15 cellular contexts compared by ENCODE assay signal in the genomic region with DNA sequence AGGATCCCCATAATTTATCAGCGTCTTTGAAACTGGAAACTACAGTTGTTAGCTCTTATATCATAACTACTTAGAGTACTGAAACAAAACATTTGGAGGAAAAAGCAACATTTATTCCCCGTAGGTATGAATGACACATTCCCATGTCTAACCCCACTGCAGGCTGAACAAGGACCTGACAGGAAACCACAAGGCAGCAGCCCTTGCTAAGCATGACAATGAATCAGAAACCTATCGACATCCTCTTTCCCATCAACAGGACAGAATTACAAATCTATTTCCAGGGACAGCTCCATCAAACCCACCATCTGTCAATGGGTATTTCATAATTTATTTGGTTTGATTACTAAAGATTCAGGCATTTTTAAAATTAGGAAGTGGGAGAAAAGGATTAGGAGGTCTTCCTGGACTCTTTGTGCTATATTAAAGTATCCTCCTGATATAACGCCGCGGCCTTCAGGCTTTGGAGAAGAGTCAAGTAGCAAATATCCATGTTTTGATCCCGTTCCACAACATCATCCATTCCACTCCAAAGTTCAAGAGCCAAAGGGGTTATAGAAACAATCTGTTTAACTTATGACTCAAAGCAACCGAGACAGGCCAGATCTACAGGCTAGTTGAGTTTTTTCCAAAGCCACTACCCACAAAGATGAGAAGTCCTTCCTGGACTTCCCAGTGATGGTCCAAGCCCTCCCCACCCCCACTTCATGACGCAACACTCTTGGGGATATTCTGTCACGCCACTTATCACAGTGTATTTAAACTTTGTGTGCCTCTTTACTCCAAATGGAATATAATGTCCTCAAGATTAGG. TPM values are rescaled to one million over a fixed set of nuclear protein-coding genes. Genes with fewer than 3 reads are reported as not detected.
DNase-seq lines count a peak whose midpoint lies in the region; ATAC-seq, FAIRE-seq and TF ChIP-seq lines count a peak whose summit lies in the region.
"Had no signal": no experiment of that assay in that cellular context is flagged by ENCODE, and none has a peak within 500 bp of the region (broad histone marks: within the 10 kb centered on the region; RNA-seq: fewer than 3 reads in every experiment).

No MANE protein-coding gene starts in this region.

- DNase-seq in AG04449 (ENCODE audit: low read depth, low spot score) (peak; percentile 83), HFF-Myc (ENCODE audit: extremely low read depth, low read depth) (peak; percentile 72), astrocyte of the hippocampus (ENCODE audit: low read depth, low spot score) (peak; percentile 63), HepG2 (ENCODE audit: low spot score) (peak; percentile 20), foreskin keratinocyte (no peak), NCI-H69 (lab: John Stamatoyannopoulos, UW) (no peak)
- no peak for DNase-seq in activated CD4-positive, alpha-beta T cell treated with anti-CD3 and anti-CD28 coated beads for 36 hours
- DNase-seq: effector memory CD4-positive, alpha-beta T cell; NCI-H2171 treated with DMSO at 0.1 percent for 48 hours; spleen; SW 1271 had no signal

- peaks cover 8% of the 10 kb centered on the region for H3K4me1 Mint-ChIP-seq in activated CD4-positive, alpha-beta T cell treated with anti-CD3 and anti-CD28 coated beads for 36 hours

- FAIRE-seq in HepG2 (lab: Jason Lieb, UNC), result no peak

- no peak overlapping the region for H2AFZ ChIP-seq in HepG2 (ENCODE audit: low read length)

- no peak overlapping the region for H3K4me2 ChIP-seq in HepG2 (ENCODE audit: low read depth, low read length)

- no peaks in the 10 kb centered on the region for H3K9me3 Mint-ChIP-seq in activated CD4-positive, alpha-beta T cell treated with anti-CD3 and anti-CD28 coated beads for 36 hours (ENCODE audit: low read depth)

- H3K27ac Mint-ChIP-seq in activated CD4-positive, alpha-beta T cell treated with anti-CD3 and anti-CD28 coated beads for 36 hours, result no peak overlapping the region

- H3K27ac ChIP-seq in HepG2 (ENCODE audit: extremely low read length, insufficient read depth, low read length) (no peak overlapping the region), foreskin keratinocyte (no peak overlapping the region)
- H3K27ac ChIP-seq: spleen had no signal

- H4K20me1 ChIP-seq in HepG2 (ENCODE audit: insufficient read depth, low read length), result no peaks in the 10 kb centered on the region

- POLR2A ChIA-PET in AG04449 (lab: Yijun Ruan, JAX) (interaction anchor here (0.7 to 0.8 kb wide), 2 partner anchors 17 to 21 kb away, joined by 3 to 4 read pairs; no protein-coding TSS in a partner anchor), HepG2 (lab: Yijun Ruan, JAX) (no interaction called here)
- POLR2A ChIA-PET in activated CD4-positive, alpha-beta T cell treated with anti-CD3 and anti-CD28 coated beads for 36 hours (lab: Charles Lee), result no interaction called here

- no TSS peak for BruUV-seq in HepG2 (replicated peaks; lab: Mats Ljungman, UMichigan)

- no peak for TF ChIP-seq CTCF in AG04449 (IDR thresholded peaks at IDR 0.05; ENCODE audit: insufficient read depth, low read length, missing control alignments)
- TF ChIP-seq CTCF in HFF-Myc (IDR thresholded peaks at IDR 0.05; ENCODE audit: low read depth, low read length, missing control alignments), result no peak
- no peak for TF ChIP-seq CTCF in HepG2 (CRISPR knock-in tag; IDR thresholded peaks at IDR 0.05)
- TF ChIP-seq CTCF in foreskin keratinocyte (conservative IDR thresholded peaks at IDR 0.05), result no peak

- no peak for TF ChIP-seq POLR2A in HepG2 (IDR thresholded peaks at IDR 0.05; ENCODE audit: insufficient read depth in 1 of 2, low read depth in 2 of 2, low read length in 2 of 2)

- H3K27me3 ChIP-seq in HepG2 (ENCODE audit: control insufficient read depth in 1 of 2, insufficient read depth in 2 of 2, low read length in 2 of 2) (no peaks in the 10 kb centered on the region), foreskin keratinocyte (peaks cover 14% of the 10 kb centered on the region)
- H3K27me3 ChIP-seq: spleen had no signal

- TF ChIP-seq EP300 in HepG2 (IDR thresholded peaks at IDR 0.05; ENCODE audit: low read depth in 2 of 2, low read length in 2 of 2) (no peak), HepG2 (CRISPR knock-in tag; IDR thresholded peaks at IDR 0.05; ENCODE audit: borderline replicate concordance) (no peak)

- WGBS in HepG2 (ENCODE audit: low lambda C conversion rate), result 6% methylated on average over 10 of the region's 10 CpGs

- no peak overlapping the region for H3K4me3 Mint-ChIP-seq in activated CD4-positive, alpha-beta T cell treated with anti-CD3 and anti-CD28 coated beads for 36 hours

- intact Hi-C loops in HepG2 (cut with micrococcal nuclease; ENCODE audit: unreplicated experiment), result no loop called here
- intact Hi-C loops in activated CD4-positive, alpha-beta T cell treated with anti-CD3 and anti-CD28 coated beads for 36 hours (cut with DNase I, micrococcal nuclease), result no loop called here

- H3K4me1 ChIP-seq in HepG2 (ENCODE audit: insufficient read depth, low read length) (peaks cover 8% of the 10 kb centered on the region), foreskin keratinocyte (no peaks in the 10 kb centered on the region)
- H3K4me1 ChIP-seq: spleen had no signal

- H3K9me3 ChIP-seq in HepG2 (ENCODE audit: low read length), result no peaks in the 10 kb centered on the region
- H3K9me3 ChIP-seq: Caco-2, spleen had no signal

- H3K4me3 ChIP-seq in AG04449 (ENCODE audit: low read depth, low read length) (no peak overlapping the region), HFF-Myc (replicated peaks; ENCODE audit: low read depth, low read length) (no peak overlapping the region), HepG2 (replicated peaks in 1 of 3; ENCODE audit: insufficient read depth in 1 of 3, low read depth in 2 of 3, low read length in 3 of 3) (no peak overlapping the region)
- H3K4me3 ChIP-seq: spleen had no signal

- in situ Hi-C loops in HepG2 (cut with HindIII; ENCODE audit: extremely low pct_ligation_motif_present, low pct_unique_long_range_greater_than_20kb), result no loop called here

- CTCF ChIA-PET in AG04449 (lab: Yijun Ruan, JAX) (interaction anchor here (1.0 to 1.9 kb wide), 2 partner anchors 17 to 237 kb away, joined by 3 to 5 read pairs; no protein-coding TSS in a partner anchor), HepG2 (lab: Yijun Ruan, JAX; ENCODE audit: low intra/inter-chr PET ratio, low total read pairs) (no interaction called here)
- CTCF ChIA-PET in activated CD4-positive, alpha-beta T cell treated with anti-CD3 and anti-CD28 coated beads for 36 hours (lab: Charles Lee), result no interaction called here

- no peak overlapping the region for H3K9ac ChIP-seq in HepG2 (ENCODE audit: insufficient read depth, low read depth, low read length)

- peak; percentile 61; the same call in 2 of the 3 replicates for ATAC-seq in HepG2
- no peak for ATAC-seq in foreskin keratinocyte
- ATAC-seq in GM19324 (IDR thresholded peaks at IDR 0.05; ENCODE audit: low FRiP score, unreplicated experiment), result no peak
- ATAC-seq in activated CD4-positive, alpha-beta T cell treated with anti-CD3 and anti-CD28 coated beads for 36 hours, result no peak
- ATAC-seq: HCT116 had no signal

- no peak for TF ChIP-seq RAD21 in HepG2 (CRISPR knock-in tag; IDR thresholded peaks at IDR 0.05)

- no peaks in the 10 kb centered on the region for H3K36me3 Mint-ChIP-seq in activated CD4-positive, alpha-beta T cell treated with anti-CD3 and anti-CD28 coated beads for 36 hours (ENCODE audit: low read depth)

- H3K36me3 ChIP-seq in HepG2 (replicated peaks in 1 of 2; ENCODE audit: control insufficient read depth in 1 of 2, insufficient read depth in 2 of 2, low read length in 2 of 2), result no peaks in the 10 kb centered on the region
- H3K36me3 ChIP-seq: spleen had no signal

- no peaks in the 10 kb centered on the region for H3K79me2 ChIP-seq in HepG2 (ENCODE audit: insufficient read depth, low read length)

- peaks cover 4% of the 10 kb centered on the region for H3K27me3 Mint-ChIP-seq in activated CD4-positive, alpha-beta T cell treated with anti-CD3 and anti-CD28 coated beads for 36 hours

TF ChIP-seq in HepG2, 621 proteins besides CTCF, POLR2A, EP300 and RAD21:
- 0 out of 2 replicates have a peak, but pooled peaks have one; percentile 15 for TF ChIP-seq ATF7 (IDR thresholded peaks at IDR 0.05)
- no peak for TF ChIP-seq ATF7 (CRISPR knock-in tag; IDR thresholded peaks at IDR 0.05)
- 0 out of 4 replicates have a peak, but pooled peaks of 1 of the 2 experiments have one; percentile 14 for TF ChIP-seq NR2F1 (CRISPR knock-in tag; IDR thresholded peaks at IDR 0.05)
- no peak for TF ChIP-seq TEAD2 (CRISPR knock-in tag; IDR thresholded peaks at IDR 0.05)
- peak; percentile 43; the same call in 1 of the 2 replicates for TF ChIP-seq CEBPB (IDR thresholded peaks at IDR 0.05; ENCODE audit: borderline replicate concordance, low read depth, low read length)
- peak; percentile 63 for TF ChIP-seq ZBTB21 (CRISPR knock-in tag; IDR thresholded peaks at IDR 0.05)
- TF ChIP-seq ZNF136 (CRISPR knock-in tag; IDR thresholded peaks at IDR 0.05; ENCODE audit: low read depth), result no peak
- peak; percentile 37; the same call in 1 of the 2 replicates for TF ChIP-seq FOSL2 (CRISPR knock-in tag; IDR thresholded peaks at IDR 0.05)

RNA-seq across cellular contexts. Expression of gene FAM216B, which starts 51.2 kb away (rescaled TPM):
- not detected in 2 replicates for total RNA-seq in HepG2 (2016; rRNA removed; fragmentation: Illumina TruSeq; extraction: Trizol)
- total RNA-seq in HepG2 (2016; cell fraction: cytosol; rRNA removed; fragmentation: Illumina TruSeq; extraction: Trizol; ENCODE audit: low read depth), result not detected in 2 replicates
- not detected in 2 replicates for total RNA-seq in HepG2 (2016; cell fraction: insoluble cytoplasmic fraction; rRNA removed; fragmentation: Illumina TruSeq; extraction: Trizol)
- total RNA-seq in HepG2 (2016; cell fraction: membrane; rRNA removed; fragmentation: Illumina TruSeq; extraction: Trizol), result not detected in 2 replicates
- total RNA-seq in HepG2 (2016; cell fraction: nucleus; rRNA removed; fragmentation: Illumina TruSeq; extraction: Trizol), result not detected in 2 replicates
- polyA plus RNA-seq in HepG2 (2011; rRNA removed), result not detected in 2 replicates
- polyA plus RNA-seq in HepG2 (2011; cell fraction: cytosol; rRNA removed), result not detected in 2 replicates
- polyA plus RNA-seq in HepG2 (2011; cell fraction: nucleus; rRNA removed), result not detected in 2 replicates
- polyA plus RNA-seq in HepG2 (2012), result not detected in 2 replicates
- polyA plus RNA-seq in HepG2 (2016; cell fraction: cytosol; fragmentation: Illumina TruSeq; extraction: Trizol; ENCODE audit: low read depth), result not detected in 2 replicates
- not detected in 2 replicates for polyA plus RNA-seq in HepG2 (2016; cell fraction: insoluble cytoplasmic fraction; fragmentation: Illumina TruSeq; extraction: Trizol; ENCODE audit: low read depth)
- polyA plus RNA-seq in HepG2 (2016; cell fraction: membrane; fragmentation: Illumina TruSeq; extraction: Trizol; ENCODE audit: low read depth), result not detected in 2 replicates
- not detected in 2 replicates for polyA plus RNA-seq in HepG2 (2016; cell fraction: nucleus; fragmentation: Illumina TruSeq; extraction: Trizol; ENCODE audit: insufficient read depth, low read depth)
- polyA minus RNA-seq in HepG2 (2011; rRNA and poly(A)+ RNA removed; ENCODE audit: low replicate concordance), result not detected in 2 replicates
- not detected in 2 replicates for polyA minus RNA-seq in HepG2 (2011; cell fraction: cytosol; rRNA and poly(A)+ RNA removed)
- not detected in 2 replicates for polyA minus RNA-seq in HepG2 (2011; cell fraction: nucleus; rRNA and poly(A)+ RNA removed)
- total RNA-seq in foreskin keratinocyte, result not detected in 2 replicates
- not detected in 2 replicates for polyA plus RNA-seq in foreskin keratinocyte
- total RNA-seq in activated CD4-positive, alpha-beta T cell treated with anti-CD3 and anti-CD28 coated beads for 36 hours, result not detected
- total RNA-seq: Caco-2, spleen, subcutaneous adipose tissue had no signal

Comparison
In these comparisons a context has a peak if more than half of its experiments do, and no peak if none do; other contexts are left out.
1. DNase-seq: peak in AG04449 (single experiment), HFF-Myc (single experiment), astrocyte of the hippocampus (single experiment) and HepG2 (single experiment); none in foreskin keratinocyte (0 of 2), NCI-H69 (single experiment) and activated CD4-positive, alpha-beta T cell treated with anti-CD3 and anti-CD28 coated beads for 36 hours (single experiment).